Comparison of ENCODE assay signal across 14 cellular contexts in genomic region chr10:11401314-11402222, GRCh38.
A peak's percentile ranks its signal among the peaks of the same experiment; 100 is the strongest.
DNase-seq lines count a peak whose midpoint lies in the region; ATAC-seq, FAIRE-seq and TF ChIP-seq lines count a peak whose summit lies in the region.
"Had no signal": no experiment of that assay in that cellular context is flagged by ENCODE, and none has a peak within 500 bp of the region (broad histone marks: within the 10 kb centered on the region; RNA-seq: fewer than 3 reads in every experiment).

No MANE protein-coding gene starts in this region.

- in situ Hi-C loops in HepG2 (cut with HindIII; ENCODE audit: extremely low pct_ligation_motif_present, low pct_unique_long_range_greater_than_20kb) = no loop called here

- CTCF ChIA-PET in HepG2 (lab: Yijun Ruan, JAX; ENCODE audit: low intra/inter-chr PET ratio, low total read pairs) = no interaction called here
- CTCF ChIA-PET in HEK293T (lab: Yijun Ruan, JAX) = no interaction called here
- CTCF ChIA-PET in Calu3 (lab: Charles Lee) = no interaction called here

- TF ChIP-seq CTCF in HepG2 (CRISPR knock-in tag; IDR thresholded peaks at IDR 0.05) (no peak), right lobe of liver (IDR thresholded peaks at IDR 0.05) (no peak), mucosa of descending colon (IDR thresholded peaks at IDR 0.05) (no peak), Calu3 (IDR thresholded peaks at IDR 0.05; ENCODE audit: unreplicated experiment) (no peak)

- no peak overlapping the region for H3K9ac ChIP-seq in HepG2 (ENCODE audit: insufficient read depth, low read depth, low read length)

- no peak overlapping the region for H3K27ac ChIP-seq in HepG2 (ENCODE audit: extremely low read length, insufficient read depth, low read length)
- H3K27ac ChIP-seq in right lobe of liver = no peak overlapping the region
- H3K27ac ChIP-seq: brain microvascular endothelial cell, prostate gland, tibial nerve had no signal

- TF ChIP-seq RAD21 in HepG2 (CRISPR knock-in tag; IDR thresholded peaks at IDR 0.05) = no peak

- no peak for DNase-seq in HepG2 (ENCODE audit: low spot score)
- no peak for DNase-seq in right lobe of liver
- DNase-seq in activated T-cell treated with anti-CD3 and anti-CD28 coated beads, Interleukin-2, amount 50 U/mL, for 72 hours = peak; percentile 10 to 17
- DNase-seq in mucosa of descending colon = no peak
- no peak for DNase-seq in HEK293T (ENCODE audit: extremely low spot score)
- DNase-seq in NCI-H345 treated with DMSO at 0.1 percent for 48 hours (lab: John Stamatoyannopoulos, UW; ENCODE audit: unreplicated experiment) = no peak
- no peak for DNase-seq in NCI-H774 (lab: John Stamatoyannopoulos, UW)
- no peak for DNase-seq in Calu3
- DNase-seq: brain microvascular endothelial cell; foreskin fibroblast; midbrain; NK-92 treated with Interleukin-12 subunit alpha and Interleukin-12 subunit beta, amount 100 ng/mL, for 24 hours had no signal

- H3K27me3 Mint-ChIP-seq in activated T-cell treated with anti-CD3 and anti-CD28 coated beads, Interleukin-2, amount 50 U/mL, for 72 hours (ENCODE audit: low read depth) = no peaks in the 10 kb centered on the region
- H3K27me3 Mint-ChIP-seq in Calu3 (ENCODE audit: unreplicated experiment) = peaks cover 55% of the 10 kb centered on the region

- H4K20me1 ChIP-seq in HepG2 (ENCODE audit: insufficient read depth, low read length) = no peaks in the 10 kb centered on the region

- no peaks in the 10 kb centered on the region for H3K9me3 ChIP-seq in HepG2 (ENCODE audit: low read length)
- no peaks in the 10 kb centered on the region for H3K9me3 ChIP-seq in right lobe of liver
- H3K9me3 ChIP-seq in mucosa of descending colon = no peaks in the 10 kb centered on the region
- H3K9me3 ChIP-seq: prostate gland, tibial nerve had no signal

- TF ChIP-seq EP300 in HepG2 (IDR thresholded peaks at IDR 0.05; ENCODE audit: low read depth in 2 of 2, low read length in 2 of 2) (no peak), HepG2 (CRISPR knock-in tag; IDR thresholded peaks at IDR 0.05; ENCODE audit: borderline replicate concordance) (no peak)

- no peaks in the 10 kb centered on the region for H3K79me2 ChIP-seq in HepG2 (ENCODE audit: insufficient read depth, low read length)

- BruUV-seq in HepG2 (replicated peaks; lab: Mats Ljungman, UMichigan) = no TSS peak
- BruUV-seq in Calu3 (replicated peaks; lab: Mats Ljungman, UMichigan) = no TSS peak

- peaks cover 3 to 37% of the 10 kb centered on the region in 2 experiments; a peak in 4 of 5 replicates for H3K27me3 ChIP-seq in HepG2 (ENCODE audit: control insufficient read depth in 1 of 2, insufficient read depth in 2 of 2, low read length in 2 of 2)
- H3K27me3 ChIP-seq in right lobe of liver = no peaks in the 10 kb centered on the region
- H3K27me3 ChIP-seq: brain microvascular endothelial cell, tibial nerve had no signal

- no peak overlapping the region for H2AFZ ChIP-seq in HepG2 (ENCODE audit: low read length)

- no peaks in the 10 kb centered on the region for H3K4me1 ChIP-seq in HepG2 (ENCODE audit: insufficient read depth, low read length)
- no peaks in the 10 kb centered on the region for H3K4me1 ChIP-seq in right lobe of liver
- no peaks in the 10 kb centered on the region for H3K4me1 ChIP-seq in mucosa of descending colon (ENCODE audit: low read depth)
- H3K4me1 ChIP-seq: prostate gland had no signal

- POLR2A ChIA-PET in HepG2 (lab: Yijun Ruan, JAX) (no interaction called here), HEK293T (lab: Yijun Ruan, JAX) (no interaction called here)

- peaks cover 3 to 6% of the 10 kb centered on the region in 2 donors for H3K9me3 Mint-ChIP-seq in activated T-cell treated with anti-CD3 and anti-CD28 coated beads, Interleukin-2, amount 50 U/mL, for 72 hours
- H3K9me3 Mint-ChIP-seq in Calu3 (ENCODE audit: low read depth, unreplicated experiment) = no peaks in the 10 kb centered on the region

- peak overlapping the region; percentile 61 for H3K27ac Mint-ChIP-seq in activated T-cell treated with anti-CD3 and anti-CD28 coated beads, Interleukin-2, amount 50 U/mL, for 72 hours
- no peak overlapping the region for H3K27ac Mint-ChIP-seq in Calu3 (ENCODE audit: unreplicated experiment)

- H3K4me3 Mint-ChIP-seq in activated T-cell treated with anti-CD3 and anti-CD28 coated beads, Interleukin-2, amount 50 U/mL, for 72 hours = peak overlapping the region; percentile 22 to 59
- no peak overlapping the region for H3K4me3 Mint-ChIP-seq in Calu3 (ENCODE audit: low read depth, unreplicated experiment)

- no peak for TF ChIP-seq POLR2A in HepG2 (IDR thresholded peaks at IDR 0.05; ENCODE audit: insufficient read depth in 1 of 2, low read depth in 2 of 2, low read length in 2 of 2)
- TF ChIP-seq POLR2A in right lobe of liver (IDR thresholded peaks at IDR 0.05) = no peak

- 8% methylated on average over 5 of the region's 16 CpGs for WGBS in HepG2 (ENCODE audit: low lambda C conversion rate)
- WGBS in right lobe of liver (ENCODE audit: insufficient coverage, low coverage, low lambda C conversion rate, missing lambda C conversion rate) = 44% methylated on average over 9 of the region's 16 CpGs

- FAIRE-seq in HepG2 (lab: Jason Lieb, UNC) = no peak

- peaks cover 6% of the 10 kb centered on the region in 2 donors for H3K36me3 Mint-ChIP-seq in activated T-cell treated with anti-CD3 and anti-CD28 coated beads, Interleukin-2, amount 50 U/mL, for 72 hours (ENCODE audit: insufficient read depth in 2 of 2)
- H3K36me3 Mint-ChIP-seq in Calu3 (ENCODE audit: insufficient read depth, unreplicated experiment) = no peaks in the 10 kb centered on the region

- no peak overlapping the region for H3K4me2 ChIP-seq in HepG2 (ENCODE audit: low read depth, low read length)

- H3K4me3 ChIP-seq in HepG2 (replicated peaks in 1 of 3; ENCODE audit: insufficient read depth in 1 of 3, low read depth in 2 of 3, low read length in 3 of 3) (no peak overlapping the region), right lobe of liver (no peak overlapping the region), mucosa of descending colon (no peak overlapping the region)
- H3K4me3 ChIP-seq: prostate gland, tibial nerve had no signal

- H3K36me3 ChIP-seq in HepG2 (replicated peaks in 1 of 2; ENCODE audit: control insufficient read depth in 1 of 2, insufficient read depth in 2 of 2, low read length in 2 of 2) = no peaks in the 10 kb centered on the region
- no peaks in the 10 kb centered on the region for H3K36me3 ChIP-seq in right lobe of liver
- H3K36me3 ChIP-seq in mucosa of descending colon (ENCODE audit: low read depth) = no peaks in the 10 kb centered on the region
- H3K36me3 ChIP-seq: brain microvascular endothelial cell, prostate gland, tibial nerve had no signal

- peaks cover 43% of the 10 kb centered on the region for H3K4me1 Mint-ChIP-seq in activated T-cell treated with anti-CD3 and anti-CD28 coated beads, Interleukin-2, amount 50 U/mL, for 72 hours (ENCODE audit: low read depth)
- no peaks in the 10 kb centered on the region for H3K4me1 Mint-ChIP-seq in Calu3 (ENCODE audit: low read depth, unreplicated experiment)

- peak; percentile 36; the same call in 1 of the 3 replicates for ATAC-seq in HepG2
- no peak for ATAC-seq in right lobe of liver
- no peak for ATAC-seq in activated T-cell treated with anti-CD3 and anti-CD28 coated beads, Interleukin-2, amount 50 U/mL, for 72 hours (replicated peaks in 1 of 2)
- ATAC-seq in mucosa of descending colon = peak; percentile 31

- intact Hi-C loops in HepG2 (cut with micrococcal nuclease; ENCODE audit: unreplicated experiment) (no loop called here), right lobe of liver (cut with DNase I) (no loop called here), mucosa of descending colon (cut with DNase I, micrococcal nuclease) (no loop called here), Calu3 (cut with micrococcal nuclease; ENCODE audit: unreplicated experiment) (no loop called here)

TF ChIP-seq in HepG2, 621 proteins besides CTCF, POLR2A, EP300 and RAD21:
- TF ChIP-seq RXRA (CRISPR knock-in tag; IDR thresholded peaks at IDR 0.05) = no peak
- no peak for TF ChIP-seq TP53 (CRISPR knock-in tag; conservative IDR thresholded peaks at IDR 0.05)
- TF ChIP-seq ZNF432 (CRISPR knock-in tag; IDR thresholded peaks at IDR 0.05; ENCODE audit: borderline replicate concordance) = no peak
TF ChIP-seq in HepG2: peak in this region for 0.

TF ChIP-seq in HEK293T, 16 proteins besides CTCF, POLR2A, EP300 and RAD21:
- TF ChIP-seq PKNOX1 (IDR thresholded peaks at IDR 0.05) = no peak
- no peak for TF ChIP-seq NFRKB (IDR thresholded peaks at IDR 0.05)
- no peak for TF ChIP-seq ZNF384 (IDR thresholded peaks at IDR 0.05)
- no peak for TF ChIP-seq FOXK2 (IDR thresholded peaks at IDR 0.05)
- TF ChIP-seq ELF4 (IDR thresholded peaks at IDR 0.05) = no peak
- no peak for TF ChIP-seq FOXM1 (IDR thresholded peaks at IDR 0.05; ENCODE audit: borderline replicate concordance)
- TF ChIP-seq SUZ12 (IDR thresholded peaks at IDR 0.05) = no peak
- no peak for TF ChIP-seq L3MBTL2 (conservative IDR thresholded peaks at IDR 0.05)
- TF ChIP-seq LEF1 (IDR thresholded peaks at IDR 0.05; ENCODE audit: borderline replicate concordance) = no peak
- TF ChIP-seq HDGF (IDR thresholded peaks at IDR 0.05; ENCODE audit: borderline replicate concordance) = no peak
- no peak for TF ChIP-seq TARDBP (IDR thresholded peaks at IDR 0.05)
- no peak for TF ChIP-seq FOXA1 (IDR thresholded peaks at IDR 0.05)
- no peak for TF ChIP-seq CTBP1 (IDR thresholded peaks at IDR 0.05; ENCODE audit: borderline replicate concordance)

Comparison
In these comparisons a context has a peak if more than half of its experiments do, and no peak if none do; other contexts are left out.
1. ATAC-seq: peak in HepG2 (single experiment) and mucosa of descending colon (single experiment); none in right lobe of liver (0 of 4) and activated T-cell treated with anti-CD3 and anti-CD28 coated beads, Interleukin-2, amount 50 U/mL, for 72 hours (0 of 2).
2. DNase-seq: peak in activated T-cell treated with anti-CD3 and anti-CD28 coated beads, Interleukin-2, amount 50 U/mL, for 72 hours (2 of 2); none in HepG2 (single experiment), right lobe of liver (0 of 3), mucosa of descending colon (0 of 3), HEK293T (single experiment), NCI-H345 treated with DMSO at 0.1 percent for 48 hours (single experiment), NCI-H774 (single experiment) and Calu3 (single experiment).